Comparison of ENCODE assay signal across 20 cellular contexts in genomic region chr15:63392355-63393009, GRCh38. TPM values are rescaled to one million over a fixed set of nuclear protein-coding genes. Genes with fewer than 3 reads are reported as not detected.
DNase-seq lines count a peak whose midpoint lies in the region; ATAC-seq and TF ChIP-seq lines count a peak whose summit lies in the region.
"Had no signal": no experiment of that assay in that cellular context is flagged by ENCODE, and none has a peak within 500 bp of the region (broad histone marks: within the 10 kb centered on the region; RNA-seq: fewer than 3 reads in every experiment).

No MANE protein-coding gene starts in this region.

- peaks cover 2% of the 10 kb centered on the region for H3K27me3 Mint-ChIP-seq in activated naive CD8-positive, alpha-beta T cell
- peaks cover 11% of the 10 kb centered on the region for H3K27me3 Mint-ChIP-seq in activated naive CD8-positive, alpha-beta T cell treated with anti-CD3 and anti-CD28 coated beads, Interleukin-2, amount 50 U/mL, for 24 hours
- H3K27me3 Mint-ChIP-seq in activated T-helper 2 cell treated with anti-CD3 and anti-CD28 coated beads, Interferon-gamma antibody, Interleukin-2, Interleukin-4, amounts not matched to agents 10 μg/mL and 5 μg/mL and 100 μg/mL, durations not matched to agents 14 hours and 24 hours and 36 hours (ENCODE audit: low read depth), result peaks cover 13% of the 10 kb centered on the region
- peaks cover 14% of the 10 kb centered on the region for H3K27me3 Mint-ChIP-seq in stimulated activated memory B cell treated with anti-CD40 and anti-IgM and Interleukin-4, amounts not matched to agents 10 μg/mL and 1 μg/mL and 100 μg/mL, for 72 hours

- no peak for ATAC-seq in activated naive CD8-positive, alpha-beta T cell treated with anti-CD3 and anti-CD28 coated beads, Interleukin-2, amount 50 U/mL, for 24 hours
- peak; percentile 81 for ATAC-seq in sciatic nerve
- ATAC-seq in omental fat pad (ENCODE audit: low FRiP score), result no peak
- ATAC-seq in stimulated activated memory B cell treated with anti-CD40 and anti-IgM and Interleukin-4, amounts not matched to agents 10 μg/mL and 1 μg/mL and 100 μg/mL, for 72 hours, result no peak
- ATAC-seq in GM21390 (IDR thresholded peaks at IDR 0.05; ENCODE audit: unreplicated experiment), result no peak
- ATAC-seq: WTC11 had no signal

- no peaks in the 10 kb centered on the region for H3K36me3 Mint-ChIP-seq in activated naive CD8-positive, alpha-beta T cell
- H3K36me3 Mint-ChIP-seq in activated naive CD8-positive, alpha-beta T cell treated with anti-CD3 and anti-CD28 coated beads, Interleukin-2, amount 50 U/mL, for 24 hours (ENCODE audit: low read depth), result no peaks in the 10 kb centered on the region
- H3K36me3 Mint-ChIP-seq in activated T-helper 2 cell treated with anti-CD3 and anti-CD28 coated beads, Interferon-gamma antibody, Interleukin-2, Interleukin-4, amounts not matched to agents 10 μg/mL and 5 μg/mL and 100 μg/mL, durations not matched to agents 14 hours and 24 hours and 36 hours (ENCODE audit: low read depth), result no peaks in the 10 kb centered on the region
- H3K36me3 Mint-ChIP-seq in stimulated activated memory B cell treated with anti-CD40 and anti-IgM and Interleukin-4, amounts not matched to agents 10 μg/mL and 1 μg/mL and 100 μg/mL, for 72 hours, result no peaks in the 10 kb centered on the region
- H3K36me3 Mint-ChIP-seq: IgD-negative memory B cell, WTC11 had no signal

- H3K4me1 Mint-ChIP-seq in activated naive CD8-positive, alpha-beta T cell (ENCODE audit: low read depth), result peaks cover 11% of the 10 kb centered on the region
- H3K4me1 Mint-ChIP-seq in activated naive CD8-positive, alpha-beta T cell treated with anti-CD3 and anti-CD28 coated beads, Interleukin-2, amount 50 U/mL, for 24 hours, result peaks cover 9% of the 10 kb centered on the region
- peaks cover 19% of the 10 kb centered on the region for H3K4me1 Mint-ChIP-seq in activated T-helper 2 cell treated with anti-CD3 and anti-CD28 coated beads, Interferon-gamma antibody, Interleukin-2, Interleukin-4, amounts not matched to agents 10 μg/mL and 5 μg/mL and 100 μg/mL, durations not matched to agents 14 hours and 24 hours and 36 hours (ENCODE audit: low read depth)
- no peaks in the 10 kb centered on the region for H3K4me1 Mint-ChIP-seq in stimulated activated memory B cell treated with anti-CD40 and anti-IgM and Interleukin-4, amounts not matched to agents 10 μg/mL and 1 μg/mL and 100 μg/mL, for 72 hours

- no peaks in the 10 kb centered on the region for H3K9me3 Mint-ChIP-seq in activated naive CD8-positive, alpha-beta T cell (ENCODE audit: low read depth)
- no peaks in the 10 kb centered on the region for H3K9me3 Mint-ChIP-seq in activated naive CD8-positive, alpha-beta T cell treated with anti-CD3 and anti-CD28 coated beads, Interleukin-2, amount 50 U/mL, for 24 hours
- H3K9me3 Mint-ChIP-seq in activated T-helper 2 cell treated with anti-CD3 and anti-CD28 coated beads, Interferon-gamma antibody, Interleukin-2, Interleukin-4, amounts not matched to agents 10 μg/mL and 5 μg/mL and 100 μg/mL, durations not matched to agents 14 hours and 24 hours and 36 hours, result peaks cover 3% of the 10 kb centered on the region
- no peaks in the 10 kb centered on the region for H3K9me3 Mint-ChIP-seq in stimulated activated memory B cell treated with anti-CD40 and anti-IgM and Interleukin-4, amounts not matched to agents 10 μg/mL and 1 μg/mL and 100 μg/mL, for 72 hours
- H3K9me3 Mint-ChIP-seq: central memory CD8-positive, alpha-beta T cell; IgD-negative memory B cell; WTC11 had no signal

- peak overlapping the region; percentile 36 for H3K4me3 Mint-ChIP-seq in activated naive CD8-positive, alpha-beta T cell
- no peak overlapping the region for H3K4me3 Mint-ChIP-seq in activated naive CD8-positive, alpha-beta T cell treated with anti-CD3 and anti-CD28 coated beads, Interleukin-2, amount 50 U/mL, for 24 hours
- H3K4me3 Mint-ChIP-seq in activated T-helper 2 cell treated with anti-CD3 and anti-CD28 coated beads, Interferon-gamma antibody, Interleukin-2, Interleukin-4, amounts not matched to agents 10 μg/mL and 5 μg/mL and 100 μg/mL, durations not matched to agents 14 hours and 24 hours and 36 hours (ENCODE audit: low read depth), result peak overlapping the region; percentile 19
- H3K4me3 Mint-ChIP-seq in stimulated activated memory B cell treated with anti-CD40 and anti-IgM and Interleukin-4, amounts not matched to agents 10 μg/mL and 1 μg/mL and 100 μg/mL, for 72 hours, result no peak overlapping the region
- H3K4me3 Mint-ChIP-seq: central memory CD8-positive, alpha-beta T cell; IgD-negative memory B cell; WTC11 had no signal

- TF ChIP-seq CTCF in omental fat pad (IDR thresholded peaks at IDR 0.05), result no peak

- H3K27ac Mint-ChIP-seq in activated naive CD8-positive, alpha-beta T cell, result no peak overlapping the region
- no peak overlapping the region for H3K27ac Mint-ChIP-seq in activated naive CD8-positive, alpha-beta T cell treated with anti-CD3 and anti-CD28 coated beads, Interleukin-2, amount 50 U/mL, for 24 hours
- H3K27ac Mint-ChIP-seq in activated T-helper 2 cell treated with anti-CD3 and anti-CD28 coated beads, Interferon-gamma antibody, Interleukin-2, Interleukin-4, amounts not matched to agents 10 μg/mL and 5 μg/mL and 100 μg/mL, durations not matched to agents 14 hours and 24 hours and 36 hours, result peak overlapping the region; percentile 10
- H3K27ac Mint-ChIP-seq in stimulated activated memory B cell treated with anti-CD40 and anti-IgM and Interleukin-4, amounts not matched to agents 10 μg/mL and 1 μg/mL and 100 μg/mL, for 72 hours, result no peak overlapping the region
- H3K27ac Mint-ChIP-seq: WTC11 had no signal

- intact Hi-C loops in activated T-helper 2 cell treated with anti-CD3 and anti-CD28 coated beads, Interferon-gamma antibody, Interleukin-2, Interleukin-4, amounts not matched to agents 10 μg/mL and 5 μg/mL and 100 μg/mL, durations not matched to agents 14 hours and 24 hours and 36 hours (cut with micrococcal nuclease), result no loop called here
- intact Hi-C loops in sciatic nerve (cut with DNase I), result no loop called here

- no peak for DNase-seq in activated naive CD8-positive, alpha-beta T cell treated with anti-CD3 and anti-CD28 coated beads, Interleukin-2, amount 50 U/mL, for 24 hours
- peak; percentile 82 for DNase-seq in OCI-M1 (lab: John Stamatoyannopoulos, UW)
- no peak for DNase-seq in activated T-helper 2 cell treated with anti-CD3 and anti-CD28 coated beads, Interferon-gamma antibody, Interleukin-2, Interleukin-4, amounts not matched to agents 10 μg/mL and 5 μg/mL and 100 μg/mL, durations not matched to agents 14 hours and 24 hours and 36 hours (ENCODE audit: low spot score)
- DNase-seq in sciatic nerve (ENCODE audit: low spot score), result no peak
- no peak for DNase-seq in omental fat pad (ENCODE audit: low spot score)
- DNase-seq: amniotic stem cell; DND-41; effector CD8-positive, alpha-beta T cell; esophagus squamous epithelium; midbrain; NCI-H1092 treated with DMSO at 0.1 percent for 48 hours; NCI-H2081; NK-92 treated with Interleukin-12 subunit alpha and Interleukin-12 subunit beta, amount 100 ng/mL, for 24 hours; substantia nigra had no signal

RNA-seq across cellular contexts. Expression of gene CA12, which starts 10.8 kb away (rescaled TPM):
- total RNA-seq in activated T-helper 2 cell treated with anti-CD3 and anti-CD28 coated beads, Interferon-gamma antibody, Interleukin-2, Interleukin-4, amounts not matched to agents 10 μg/mL and 5 μg/mL and 100 μg/mL, durations not matched to agents 14 hours and 24 hours and 36 hours, result 0.46 TPM in 2 replicates
- total RNA-seq in sciatic nerve, result 4.0 TPM
- total RNA-seq in omental fat pad, result 10 to 100 TPM in 2 of 4 donors, 1 to 10 TPM in 1, under 1 TPM in 1; 0.75 to 27.1 (median 10.2) TPM

Comparison
In these comparisons a context has a peak if more than half of its experiments do, and no peak if none do; other contexts are left out.
1. H3K4me3 Mint-ChIP-seq: peak in activated naive CD8-positive, alpha-beta T cell (single experiment) and activated T-helper 2 cell treated with anti-CD3 and anti-CD28 coated beads, Interferon-gamma antibody, Interleukin-2, Interleukin-4, amounts not matched to agents 10 μg/mL and 5 μg/mL and 100 μg/mL, durations not matched to agents 14 hours and 24 hours and 36 hours (single experiment); none in activated naive CD8-positive, alpha-beta T cell treated with anti-CD3 and anti-CD28 coated beads, Interleukin-2, amount 50 U/mL, for 24 hours (single experiment) and stimulated activated memory B cell treated with anti-CD40 and anti-IgM and Interleukin-4, amounts not matched to agents 10 μg/mL and 1 μg/mL and 100 μg/mL, for 72 hours (single experiment).